ENCODE assay signal across 32 cellular contexts in genomic region chr4:161595230-161595771, GRCh38.
"Had no signal": no experiment of that assay in that cellular context is flagged by ENCODE, and none has a peak within 500 bp of the region (broad histone marks: within the 10 kb centered on the region; RNA-seq: fewer than 3 reads in every experiment).

No MANE protein-coding gene starts in this region.

- FAIRE-seq: astrocyte had no signal

- H3K9me3 ChIP-seq: adrenal gland, body of pancreas, breast epithelium had no signal

- ATAC-seq: activated CD8-positive, alpha-beta T cell treated with anti-CD3 and anti-CD28 coated beads for 36 hours; activated naive CD4-positive, alpha-beta T cell treated with anti-CD3 and anti-CD28 coated beads, Interleukin-2, amount 50 U/mL, for 72 hours; activated T-cell treated with anti-CD3 and anti-CD28 coated beads, Interleukin-2, amount 50 U/mL, for 4 hours; activated T-cell treated with anti-CD3 and anti-CD28 coated beads, Interleukin-2, amount 50 U/mL, for 72 hours; activated T-helper 17 cell treated with anti-CD3 and anti-CD28 coated beads, Interleukin-2, amount 50 U/mL, for 72 hours; body of pancreas had no signal

- H3K27me3 ChIP-seq: adrenal gland, body of pancreas, brain microvascular endothelial cell, breast epithelium had no signal

- H3K27ac ChIP-seq: adrenal gland, body of pancreas, brain microvascular endothelial cell, breast epithelium, VCaP had no signal

- H3K4me3 ChIP-seq: adrenal gland, body of pancreas, breast epithelium had no signal

- H3K4me1 ChIP-seq: adrenal gland, body of pancreas, breast epithelium had no signal

- DNase-seq: activated B cell treated with CpG ODN at 0.5 μM for 24 hours; activated CD4-positive, alpha-beta memory T cell treated with anti-CD3 and anti-CD28 coated beads for 36 hours; activated CD4-positive, alpha-beta T cell treated with anti-CD3 and anti-CD28 coated beads for 4 hours; activated CD4-positive, alpha-beta T cell treated with anti-CD3 and anti-CD28 coated beads, Interleukin-2, amount 10 ng/mL, durations not matched to agents 24 days and 14 days; activated CD4-positive, alpha-beta T cell treated with anti-CD3 and anti-CD28 coated beads, Interleukin-2, amount 50 U/mL, for 1 hour; activated CD4-positive, alpha-beta T cell treated with anti-CD3 and anti-CD28 coated beads, Interleukin-2, amount 50 U/mL, for 4 hours; activated CD4-positive, CD25-positive, alpha-beta regulatory T cell treated with anti-CD3 and anti-CD28 coated beads, Interleukin-2, amount 50 U/mL, for 72 hours; activated CD8-positive, alpha-beta memory T cell treated with anti-CD3 and anti-CD28 coated beads, Interleukin-2, amount 50 U/mL, for 4 hours; activated CD8-positive, alpha-beta T cell treated with anti-CD3 and anti-CD28 coated beads for 36 hours; activated effector memory CD4-positive, alpha-beta T cell treated with anti-CD3 and anti-CD28 coated beads, Interleukin-2, amount 50 U/mL, for 16 hours; activated gamma-delta T cell treated with Interleukin-2 at 50 U/mL for 16 hours; activated naive CD4-positive, alpha-beta T cell; activated naive CD4-positive, alpha-beta T cell treated with anti-CD3 and anti-CD28 coated beads for 36 hours; activated naive CD4-positive, alpha-beta T cell treated with anti-CD3 and anti-CD28 coated beads, Interleukin-2, amount 50 U/mL, for 16 hours; activated naive CD8-positive, alpha-beta T cell treated with anti-CD3 and anti-CD28 coated beads for 36 hours; activated T-cell treated with anti-CD3 and anti-CD28 coated beads for 4 hours; activated T-cell treated with anti-CD3 and anti-CD28 coated beads, Interleukin-2, amount 50 U/mL, for 1 hour; activated T-cell treated with anti-CD3 and anti-CD28 coated beads, Interleukin-2, amount 50 U/mL, for 4 hours; activated T-cell treated with anti-CD3 and anti-CD28 coated beads, Interleukin-2, amount 50 U/mL, for 72 hours; adrenal gland; amniotic stem cell; aorta; body of pancreas; brain microvascular endothelial cell; central memory CD4-positive, alpha-beta T cell; T-helper 2 cell; T-helper 9 cell had no signal

- H3K36me3 ChIP-seq: adrenal gland, brain microvascular endothelial cell, breast epithelium had no signal
